Comparison of ENCODE assay signal across 19 cellular contexts in the genomic region with DNA sequence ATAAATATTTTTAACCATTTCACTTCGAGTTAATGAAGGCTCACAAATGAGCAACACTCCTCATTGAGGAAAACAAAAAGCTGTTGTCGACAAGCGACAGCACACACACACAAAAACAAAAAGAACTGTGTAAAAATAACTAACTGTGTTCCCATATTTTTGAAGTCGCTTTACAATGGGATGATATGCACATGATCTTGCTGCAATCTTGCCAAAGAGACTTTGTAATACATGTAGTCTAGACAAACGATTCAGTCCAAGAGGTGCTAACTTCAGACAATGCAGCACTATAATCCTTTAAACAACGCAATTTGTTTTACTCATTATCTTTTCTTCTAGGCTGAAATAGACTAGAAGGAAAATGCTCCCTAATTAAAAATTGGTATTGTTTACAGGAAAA. TPM values are rescaled to one million over a fixed set of nuclear protein-coding genes. Genes with fewer than 3 reads are reported as not detected.
DNase-seq lines count a peak whose midpoint lies in the region; ATAC-seq, FAIRE-seq and TF ChIP-seq lines count a peak whose summit lies in the region.
"Had no signal": no experiment of that assay in that cellular context is flagged by ENCODE, and none has a peak within 500 bp of the region (broad histone marks: within the 10 kb centered on the region; RNA-seq: fewer than 3 reads in every experiment).

No MANE protein-coding gene starts in this region.

- H3K27me3 ChIP-seq in HepG2 (ENCODE audit: control insufficient read depth in 1 of 2, insufficient read depth in 2 of 2, low read length in 2 of 2) (no peaks in the 10 kb centered on the region), right lobe of liver (no peaks in the 10 kb centered on the region)

- in situ Hi-C loops in HepG2 (cut with HindIII; ENCODE audit: extremely low pct_ligation_motif_present, low pct_unique_long_range_greater_than_20kb), result no loop called here

- no peak for TF ChIP-seq EP300 in HepG2 (IDR thresholded peaks at IDR 0.05; ENCODE audit: low read depth in 2 of 2, low read length in 2 of 2)
- no peak for TF ChIP-seq EP300 in HepG2 (CRISPR knock-in tag; IDR thresholded peaks at IDR 0.05; ENCODE audit: borderline replicate concordance)

- no peak overlapping the region for H2AFZ ChIP-seq in HepG2 (ENCODE audit: low read length)

- no peak for DNase-seq in HepG2 (ENCODE audit: low spot score)
- no peak for DNase-seq in right lobe of liver
- no peak for DNase-seq in SK-N-MC (ENCODE audit: low read depth, low spot score)
- peak; percentile 32 for DNase-seq in foreskin melanocyte
- DNase-seq in superior temporal gyrus (ENCODE audit: extremely low spot score), result peak; percentile 70
- no peak for DNase-seq in glutamatergic neuron
- DNase-seq in NCI-H524 (lab: John Stamatoyannopoulos, UW), result no peak
- no peak for DNase-seq in NCI-H1694 (lab: John Stamatoyannopoulos, UW)
- DNase-seq: GF-D8, H9, KG1, NCI-H1092 treated with DMSO at 0.1 percent for 48 hours, NCI-H187 treated with DMSO at 0.1 percent for 48 hours, NCI-H446, NCI-H748 treated with DMSO at 0.1 percent for 48 hours, SHP77 treated with DMSO at 0.1 percent for 48 hours had no signal

- no peak for TF ChIP-seq POLR2A in HepG2 (IDR thresholded peaks at IDR 0.05; ENCODE audit: insufficient read depth in 1 of 2, low read depth in 2 of 2, low read length in 2 of 2)
- no peak for TF ChIP-seq POLR2A in right lobe of liver (IDR thresholded peaks at IDR 0.05)

- H3K4me1 ChIP-seq in HepG2 (ENCODE audit: insufficient read depth, low read length) (no peaks in the 10 kb centered on the region), right lobe of liver (peaks cover 0 to 4% (median 0%) of the 10 kb centered on the region in 4 donors)
- H3K4me1 ChIP-seq: A549 had no signal

- no peak overlapping the region for H3K27ac Mint-ChIP-seq in glutamatergic neuron (ENCODE audit: unreplicated experiment)
- H3K27ac Mint-ChIP-seq: CD14-positive monocyte had no signal

- TF ChIP-seq RAD21 in HepG2 (CRISPR knock-in tag; IDR thresholded peaks at IDR 0.05), result no peak

- FAIRE-seq in HepG2 (lab: Jason Lieb, UNC), result no peak
- FAIRE-seq: A549, D721Med had no signal

- peaks cover 15 to 54% of the 10 kb centered on the region in 2 experiments for H3K36me3 ChIP-seq in HepG2 (replicated peaks in 1 of 2; ENCODE audit: control insufficient read depth in 1 of 2, insufficient read depth in 2 of 2, low read length in 2 of 2)
- H3K36me3 ChIP-seq in right lobe of liver, result peaks cover 0 to 43% (median 20%) of the 10 kb centered on the region in 4 donors
- peaks cover 58% of the 10 kb centered on the region for H3K36me3 ChIP-seq in SK-N-MC (ENCODE audit: insufficient read depth, low read length)

- POLR2A ChIA-PET in HepG2 (lab: Yijun Ruan, JAX), result no interaction called here

- H3K9me3 ChIP-seq in HepG2 (ENCODE audit: low read length) (no peaks in the 10 kb centered on the region), right lobe of liver (no peaks in the 10 kb centered on the region), SK-N-MC (ENCODE audit: low read depth, low read length) (no peaks in the 10 kb centered on the region)
- H3K9me3 ChIP-seq: A549 had no signal

- ATAC-seq in HepG2 (no peak), right lobe of liver (no peak)
- ATAC-seq: A549 had no signal

- H4K20me1 ChIP-seq in HepG2 (ENCODE audit: insufficient read depth, low read length), result no peaks in the 10 kb centered on the region

- no peak for TF ChIP-seq CTCF in HepG2 (CRISPR knock-in tag; IDR thresholded peaks at IDR 0.05)
- no peak for TF ChIP-seq CTCF in right lobe of liver (IDR thresholded peaks at IDR 0.05)
- no peak for TF ChIP-seq CTCF in glutamatergic neuron (IDR thresholded peaks at IDR 0.05; ENCODE audit: partially characterized antibody, unreplicated experiment)

- peaks cover 2% of the 10 kb centered on the region for H3K9me3 Mint-ChIP-seq in glutamatergic neuron (ENCODE audit: unreplicated experiment)
- H3K9me3 Mint-ChIP-seq: CD14-positive monocyte, H9 had no signal

- peaks cover 2% of the 10 kb centered on the region for H3K27me3 Mint-ChIP-seq in glutamatergic neuron (ENCODE audit: unreplicated experiment)

- intact Hi-C loops in HepG2 (cut with micrococcal nuclease; ENCODE audit: unreplicated experiment) (no loop called here), right lobe of liver (cut with DNase I) (no loop called here)

- H3K4me2 ChIP-seq in HepG2 (ENCODE audit: low read depth, low read length), result no peak overlapping the region
- H3K4me2 ChIP-seq: A549 had no signal

- CTCF ChIA-PET in HepG2 (lab: Yijun Ruan, JAX; ENCODE audit: low intra/inter-chr PET ratio, low total read pairs), result no interaction called here

- H3K27ac ChIP-seq in HepG2 (ENCODE audit: extremely low read length, insufficient read depth, low read length) (no peak overlapping the region), right lobe of liver (no peak overlapping the region), SK-N-MC (peak overlapping the region; percentile 11; the same call in 1 of the 2 replicates)
- H3K27ac ChIP-seq: A549 had no signal

- no peaks in the 10 kb centered on the region for H3K36me3 Mint-ChIP-seq in glutamatergic neuron (ENCODE audit: unreplicated experiment)

- no peak overlapping the region for H3K4me3 Mint-ChIP-seq in glutamatergic neuron (ENCODE audit: unreplicated experiment)
- H3K4me3 Mint-ChIP-seq: CD14-positive monocyte, H9 had no signal

- no peak overlapping the region for H3K9ac ChIP-seq in HepG2 (ENCODE audit: insufficient read depth, low read depth, low read length)
- H3K9ac ChIP-seq in SK-N-MC (ENCODE audit: insufficient read length), result no peak overlapping the region

- no peaks in the 10 kb centered on the region for H3K4me1 Mint-ChIP-seq in glutamatergic neuron (ENCODE audit: low read depth, unreplicated experiment)
- H3K4me1 Mint-ChIP-seq: CD14-positive monocyte had no signal

- H3K4me3 ChIP-seq in HepG2 (replicated peaks in 1 of 3; ENCODE audit: insufficient read depth in 1 of 3, low read depth in 2 of 3, low read length in 3 of 3) (no peak overlapping the region), right lobe of liver (no peak overlapping the region), SK-N-MC (no peak overlapping the region)
- H3K4me3 ChIP-seq: A549 had no signal

- TSS peak; percentile 55 for BruUV-seq in HepG2 (replicated peaks; lab: Mats Ljungman, UMichigan)

- WGBS in HepG2 (ENCODE audit: low lambda C conversion rate), result 93% methylated on average over 6 of the region's 6 CpGs
- 78% methylated on average over 6 of the region's 6 CpGs for WGBS in right lobe of liver (ENCODE audit: insufficient coverage, low coverage, low lambda C conversion rate, missing lambda C conversion rate)

- no peaks in the 10 kb centered on the region for H3K79me2 ChIP-seq in HepG2 (ENCODE audit: insufficient read depth, low read length)

TF ChIP-seq in HepG2, 621 proteins besides CTCF, POLR2A, EP300 and RAD21 (continues in another document):
- TF ChIP-seq, protein P1, sequence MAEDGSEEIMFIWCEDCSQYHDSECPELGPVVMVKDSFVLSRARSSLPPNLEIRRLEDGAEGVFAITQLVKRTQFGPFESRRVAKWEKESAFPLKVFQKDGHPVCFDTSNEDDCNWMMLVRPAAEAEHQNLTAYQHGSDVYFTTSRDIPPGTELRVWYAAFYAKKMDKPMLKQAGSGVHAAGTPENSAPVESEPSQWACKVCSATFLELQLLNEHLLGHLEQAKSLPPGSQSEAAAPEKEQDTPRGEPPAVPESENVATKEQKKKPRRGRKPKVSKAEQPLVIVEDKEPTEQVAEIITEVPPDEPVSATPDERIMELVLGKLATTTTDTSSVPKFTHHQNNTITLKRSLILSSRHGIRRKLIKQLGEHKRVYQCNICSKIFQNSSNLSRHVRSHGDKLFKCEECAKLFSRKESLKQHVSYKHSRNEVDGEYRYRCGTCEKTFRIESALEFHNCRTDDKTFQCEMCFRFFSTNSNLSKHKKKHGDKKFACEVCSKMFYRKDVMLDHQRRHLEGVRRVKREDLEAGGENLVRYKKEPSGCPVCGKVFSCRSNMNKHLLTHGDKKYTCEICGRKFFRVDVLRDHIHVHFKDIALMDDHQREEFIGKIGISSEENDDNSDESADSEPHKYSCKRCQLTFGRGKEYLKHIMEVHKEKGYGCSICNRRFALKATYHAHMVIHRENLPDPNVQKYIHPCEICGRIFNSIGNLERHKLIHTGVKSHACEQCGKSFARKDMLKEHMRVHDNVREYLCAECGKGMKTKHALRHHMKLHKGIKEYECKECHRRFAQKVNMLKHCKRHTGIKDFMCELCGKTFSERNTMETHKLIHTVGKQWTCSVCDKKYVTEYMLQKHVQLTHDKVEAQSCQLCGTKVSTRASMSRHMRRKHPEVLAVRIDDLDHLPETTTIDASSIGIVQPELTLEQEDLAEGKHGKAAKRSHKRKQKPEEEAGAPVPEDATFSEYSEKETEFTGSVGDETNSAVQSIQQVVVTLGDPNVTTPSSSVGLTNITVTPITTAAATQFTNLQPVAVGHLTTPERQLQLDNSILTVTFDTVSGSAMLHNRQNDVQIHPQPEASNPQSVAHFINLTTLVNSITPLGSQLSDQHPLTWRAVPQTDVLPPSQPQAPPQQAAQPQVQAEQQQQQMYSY (CRISPR knock-in tag; IDR thresholded peaks at IDR 0.05), result no peak
- TF ChIP-seq RBM22 (optimal IDR thresholded peaks at IDR 0.05; ENCODE audit: low read length), result no peak
- no peak for TF ChIP-seq ZFP36L1 (CRISPR knock-in tag; IDR thresholded peaks at IDR 0.05)

RNA-seq across cellular contexts. Expression of a gene that starts 7.2 kb away (rescaled TPM):
- total RNA-seq in HepG2 (2016; rRNA removed; fragmentation: Illumina TruSeq; extraction: Trizol) (100 and 155 TPM in 2 replicates), right lobe of liver (10 to 100 TPM; 33.3 to 57.1 (median 41.5) TPM), glutamatergic neuron (ENCODE audit: unreplicated experiment) (104 TPM)
- total RNA-seq in HepG2 (2016; cell fraction: cytosol; rRNA removed; fragmentation: Illumina TruSeq; extraction: Trizol; ENCODE audit: low read depth), result 43.5 and 56.3 TPM in 2 replicates
- 93.9 and 148 TPM in 2 replicates for total RNA-seq in HepG2 (2016; cell fraction: insoluble cytoplasmic fraction; rRNA removed; fragmentation: Illumina TruSeq; extraction: Trizol)
- 37.1 and 44.6 TPM in 2 replicates for total RNA-seq in HepG2 (2016; cell fraction: membrane; rRNA removed; fragmentation: Illumina TruSeq; extraction: Trizol)
- 155 and 174 TPM in 2 replicates for total RNA-seq in HepG2 (2016; cell fraction: nucleus; rRNA removed; fragmentation: Illumina TruSeq; extraction: Trizol)
- 79.9 and 99.2 TPM in 2 replicates for polyA plus RNA-seq in HepG2 (2011; rRNA removed)
- polyA plus RNA-seq in HepG2 (2011; cell fraction: cytosol; rRNA removed), result 38.9 and 63.9 TPM in 2 replicates
- 110 and 113 TPM in 2 replicates for polyA plus RNA-seq in HepG2 (2011; cell fraction: nucleus; rRNA removed)
- 88.4 and 89.7 TPM in 2 replicates for polyA plus RNA-seq in HepG2 (2012)
- polyA plus RNA-seq in HepG2 (2016; cell fraction: cytosol; fragmentation: Illumina TruSeq; extraction: Trizol; ENCODE audit: low read depth), result 4.3 and 5.9 TPM in 2 replicates
- polyA plus RNA-seq in HepG2 (2016; cell fraction: insoluble cytoplasmic fraction; fragmentation: Illumina TruSeq; extraction: Trizol; ENCODE audit: low read depth), result 126 and 130 TPM in 2 replicates
- polyA plus RNA-seq in HepG2 (2016; cell fraction: membrane; fragmentation: Illumina TruSeq; extraction: Trizol; ENCODE audit: low read depth), result 13.7 and 17.5 TPM in 2 replicates
- polyA plus RNA-seq in HepG2 (2016; cell fraction: nucleus; fragmentation: Illumina TruSeq; extraction: Trizol; ENCODE audit: insufficient read depth, low read depth), result 191 and 219 TPM in 2 replicates
- 132 and 183 TPM in 2 replicates for polyA minus RNA-seq in HepG2 (2011; rRNA and poly(A)+ RNA removed; ENCODE audit: low replicate concordance)
- 93.0 and 99.9 TPM in 2 replicates for polyA minus RNA-seq in HepG2 (2011; cell fraction: cytosol; rRNA and poly(A)+ RNA removed)
- 468 and 469 TPM in 2 replicates for polyA minus RNA-seq in HepG2 (2011; cell fraction: nucleus; rRNA and poly(A)+ RNA removed)

Comparison
In these comparisons a context has a peak if more than half of its experiments do, and no peak if none do; other contexts are left out.
1. DNase-seq: peak in foreskin melanocyte (single experiment) and superior temporal gyrus (single experiment); none in HepG2 (single experiment), right lobe of liver (0 of 3), SK-N-MC (single experiment), glutamatergic neuron (single experiment), NCI-H524 (0 of 2) and NCI-H1694 (single experiment).